In genomic region chr3:129224984-129225393, GRCh38 we compare ENCODE assay signal across 9 cellular contexts. TPM values are rescaled to one million over a fixed set of nuclear protein-coding genes. Genes with fewer than 3 reads are reported as not detected.
DNase-seq lines count a peak whose midpoint lies in the region; ATAC-seq, FAIRE-seq and TF ChIP-seq lines count a peak whose summit lies in the region.
"Had no signal": no experiment of that assay in that cellular context is flagged by ENCODE, and none has a peak within 500 bp of the region (broad histone marks: within the 10 kb centered on the region; RNA-seq: fewer than 3 reads in every experiment).

No MANE protein-coding gene starts in this region.

- no peaks in the 10 kb centered on the region for H3K27me3 Mint-ChIP-seq in T-helper 17 cell

- H4K20me1 ChIP-seq in endothelial cell of umbilical vein (replicated peaks; ENCODE audit: control insufficient read depth, extremely low read depth, insufficient read depth, low read length), result no peaks in the 10 kb centered on the region

- peak; percentile 89 for FAIRE-seq in endothelial cell of umbilical vein (lab: Jason Lieb, UNC)
- FAIRE-seq: islet of Langerhans had no signal

- dilution Hi-C loops in endothelial cell of umbilical vein (cut with MboI; ENCODE audit: extremely low pct_ligation_motif_present, low sequenced_read_pairs), result no loop called here

- H3K4me3 Mint-ChIP-seq in T-helper 17 cell, result peak overlapping the region; percentile 36

- H3K36me3 ChIP-seq in endothelial cell of umbilical vein (ENCODE audit: control insufficient read depth in 2 of 2, extremely low read depth in 1 of 2, insufficient read depth in 2 of 2, low read length in 2 of 2) (no peaks in the 10 kb centered on the region), mucosa of stomach (ENCODE audit: control insufficient read depth, insufficient read depth, low read length) (no peaks in the 10 kb centered on the region)

- POLR2A ChIA-PET in endothelial cell of umbilical vein (lab: Charles Lee), result interaction anchor here (1.0 kb wide), 1 partner anchor 13 kb away, joined by 3 read pairs; no protein-coding TSS in a partner anchor

- no peaks in the 10 kb centered on the region for H3K79me2 ChIP-seq in endothelial cell of umbilical vein (ENCODE audit: control insufficient read depth, insufficient read depth, low read length)

- intact Hi-C loops in endothelial cell of umbilical vein (cut with micrococcal nuclease), result no loop called here

- TF ChIP-seq POLR2A in endothelial cell of umbilical vein (IDR thresholded peaks at IDR 0.05; ENCODE audit: low read depth, low read length), result no peak

- peak overlapping the region; percentile 81 for H3K27ac ChIP-seq in C4-2B
- H3K27ac ChIP-seq in endothelial cell of umbilical vein (ENCODE audit: insufficient read depth, low read depth, low read length), result peak overlapping the region; percentile 9

- no peaks in the 10 kb centered on the region for H3K36me3 Mint-ChIP-seq in T-helper 17 cell (ENCODE audit: low read depth)

- H3K27me3 ChIP-seq in endothelial cell of umbilical vein (ENCODE audit: control insufficient read depth in 2 of 2, insufficient read depth in 2 of 2, low read length in 2 of 2) (no peaks in the 10 kb centered on the region), mucosa of stomach (ENCODE audit: control insufficient read depth, insufficient read depth, low read length) (no peaks in the 10 kb centered on the region)

- no TSS peak for BruUV-seq in endothelial cell of umbilical vein (replicated peaks; lab: Mats Ljungman, UMichigan)

- H3K9me1 ChIP-seq in endothelial cell of umbilical vein (replicated peaks; ENCODE audit: control insufficient read depth, extremely low read depth, insufficient read depth, low read length), result no peaks in the 10 kb centered on the region

- CTCF ChIA-PET in endothelial cell of umbilical vein (lab: Charles Lee), result interaction anchor here (1.0 to 2.2 kb wide), 11 partner anchors 9 to 255 kb away, joined by 3 to 14 read pairs (median 4); partner anchors contain the start of gene COPG1

- peak overlapping the region; percentile 49 for H2AFZ ChIP-seq in endothelial cell of umbilical vein (ENCODE audit: low read depth, low read length)

- H3K4me1 Mint-ChIP-seq in T-helper 17 cell, result peaks cover 21% of the 10 kb centered on the region

- DNase-seq in HT1080 (ENCODE audit: low read depth) (peak; percentile 93), T-helper 17 cell (no peak), endothelial cell of umbilical vein (ENCODE audit: low read depth, low spot score) (peak; percentile 71)
- no peak for DNase-seq in effector CD4-positive, alpha-beta T cell

- peak overlapping the region; percentile 66 for H3K27ac Mint-ChIP-seq in T-helper 17 cell

- no peak for ATAC-seq in T-helper 17 cell
- ATAC-seq in GM21576 (IDR thresholded peaks at IDR 0.05; ENCODE audit: unreplicated experiment), result no peak
- no peak for ATAC-seq in GM18511 (IDR thresholded peaks at IDR 0.05; ENCODE audit: unreplicated experiment)

- H3K4me3 ChIP-seq in endothelial cell of umbilical vein (replicated peaks in 1 of 3; ENCODE audit: insufficient read depth in 1 of 3, low read depth in 1 of 3, low read length in 3 of 3) (peak overlapping the region in 1 of 3 experiments; percentile 16), mucosa of stomach (ENCODE audit: low read length) (peak overlapping the region; percentile 37)

- H3K9ac ChIP-seq in endothelial cell of umbilical vein (replicated peaks; ENCODE audit: extremely low read depth, insufficient read depth, low read length) (no peak overlapping the region), mucosa of stomach (ENCODE audit: low read length) (peak overlapping the region; percentile 38)

- H3K4me1 ChIP-seq in endothelial cell of umbilical vein (ENCODE audit: control insufficient read depth, extremely low read depth, insufficient read depth, low read length) (peaks cover 45% of the 10 kb centered on the region), mucosa of stomach (ENCODE audit: control insufficient read depth, insufficient read depth, low read length) (peaks cover 21% of the 10 kb centered on the region)

- no peaks in the 10 kb centered on the region for H3K9me3 ChIP-seq in T-helper 17 cell (ENCODE audit: control insufficient read depth, low read length, poor library complexity, severe bottlenecking)
- no peaks in the 10 kb centered on the region for H3K9me3 ChIP-seq in endothelial cell of umbilical vein (replicated peaks; ENCODE audit: control insufficient read depth, insufficient read depth, low read length)
- no peaks in the 10 kb centered on the region for H3K9me3 ChIP-seq in mucosa of stomach (ENCODE audit: control insufficient read depth, low read length)

- H3K4me2 ChIP-seq in endothelial cell of umbilical vein (ENCODE audit: insufficient read depth, low read length), result peak overlapping the region; percentile 55

- TF ChIP-seq CTCF in C4-2B (conservative IDR thresholded peaks at IDR 0.05), result no peak
- TF ChIP-seq CTCF in endothelial cell of umbilical vein (IDR thresholded peaks at IDR 0.05; ENCODE audit: extremely low read depth in 1 of 2, insufficient read depth in 1 of 2, low read depth in 1 of 2, low read length in 2 of 2), result no peak

TF ChIP-seq in endothelial cell of umbilical vein, 7 proteins besides CTCF, POLR2A, EP300 and RAD21:
- TF ChIP-seq EZH2 (IDR thresholded peaks at IDR 0.05; ENCODE audit: borderline replicate concordance, low read depth, low read length, severe bottlenecking) (no peak), GATA2 (IDR thresholded peaks at IDR 0.05; ENCODE audit: insufficient read depth, insufficient read length, low read depth, low read length) (peak; percentile 57), POLR2AphosphoS5 (IDR thresholded peaks at IDR 0.05; ENCODE audit: insufficient read depth, low read depth, low read length) (peak; percentile 27), MAX (IDR thresholded peaks at IDR 0.05; ENCODE audit: insufficient read depth, insufficient read length) (no peak), FOS (IDR thresholded peaks at IDR 0.05; ENCODE audit: borderline replicate concordance, insufficient read depth, low read length) (no peak), MYC (IDR thresholded peaks at IDR 0.05; ENCODE audit: low read depth, low read length) (no peak), JUN (IDR thresholded peaks at IDR 0.05; ENCODE audit: borderline replicate concordance, insufficient read depth, insufficient read length, low read depth) (no peak)

RNA-seq across cellular contexts. Expression of gene COPG1, which starts 24.4 kb away (rescaled TPM):
- total RNA-seq in HT1080 (2014; rRNA removed; shearing (Covaris generic)), result 155 and 158 TPM in 2 replicates
- polyA plus RNA-seq in HT1080 (2015; cell fraction: cytosol; rRNA removed), result 111 and 119 TPM in 2 replicates
- polyA plus RNA-seq in HT1080 (2015; cell fraction: nucleus; rRNA removed), result 240 and 255 TPM in 2 replicates
- total RNA-seq in T-helper 17 cell (100 to 1,000 TPM; 101 to 102 TPM), endothelial cell of umbilical vein (202 and 203 TPM in 2 replicates)
- polyA plus RNA-seq in endothelial cell of umbilical vein, result 112 and 113 TPM in 2 replicates
- polyA plus RNA-seq in endothelial cell of umbilical vein (2011; cell fraction: cytosol; rRNA removed), result 114 and 134 TPM in 2 replicates
- polyA plus RNA-seq in endothelial cell of umbilical vein (2011; cell fraction: nucleus; rRNA removed), result 170 and 176 TPM in 2 replicates
- 166 and 187 TPM in 2 replicates for polyA plus RNA-seq in endothelial cell of umbilical vein (2012)
- 280 and 310 TPM in 2 replicates for polyA minus RNA-seq in endothelial cell of umbilical vein
- 97.3 TPM for polyA minus RNA-seq in endothelial cell of umbilical vein (2011; cell fraction: cytosol; rRNA and poly(A)+ RNA removed)
- 127 and 133 TPM in 2 replicates for polyA minus RNA-seq in endothelial cell of umbilical vein (2011; cell fraction: nucleus; rRNA and poly(A)+ RNA removed)

RNA-seq across cellular contexts. Expression of gene CNBP, which starts 41.3 kb away (rescaled TPM):
- total RNA-seq in HT1080 (2014; rRNA removed; shearing (Covaris generic)), result 649 and 701 TPM in 2 replicates
- polyA plus RNA-seq in HT1080 (2015; cell fraction: cytosol; rRNA removed), result 673 and 731 TPM in 2 replicates
- 468 and 492 TPM in 2 replicates for polyA plus RNA-seq in HT1080 (2015; cell fraction: nucleus; rRNA removed)
- total RNA-seq in T-helper 17 cell, result 100 to 1,000 TPM; 253 to 276 TPM
- 197 and 205 TPM in 2 replicates for total RNA-seq in endothelial cell of umbilical vein
- polyA plus RNA-seq in endothelial cell of umbilical vein, result 152 and 196 TPM in 2 replicates
- 245 and 261 TPM in 2 replicates for polyA plus RNA-seq in endothelial cell of umbilical vein (2011; cell fraction: cytosol; rRNA removed)
- polyA plus RNA-seq in endothelial cell of umbilical vein (2011; cell fraction: nucleus; rRNA removed), result 110 and 143 TPM in 2 replicates
- polyA plus RNA-seq in endothelial cell of umbilical vein (2012), result 185 and 265 TPM in 2 replicates
- 209 and 214 TPM in 2 replicates for polyA minus RNA-seq in endothelial cell of umbilical vein
- 226 TPM for polyA minus RNA-seq in endothelial cell of umbilical vein (2011; cell fraction: cytosol; rRNA and poly(A)+ RNA removed)
- 47.3 and 58.8 TPM in 2 replicates for polyA minus RNA-seq in endothelial cell of umbilical vein (2011; cell fraction: nucleus; rRNA and poly(A)+ RNA removed)

RNA-seq across cellular contexts. Expression of gene HMCES, which starts 53.7 kb away (rescaled TPM):
- total RNA-seq in HT1080 (2014; rRNA removed; shearing (Covaris generic)), result 37.4 and 54.9 TPM in 2 replicates
- polyA plus RNA-seq in HT1080 (2015; cell fraction: cytosol; rRNA removed), result 44.3 and 51.8 TPM in 2 replicates
- 41.0 and 44.7 TPM in 2 replicates for polyA plus RNA-seq in HT1080 (2015; cell fraction: nucleus; rRNA removed)
- total RNA-seq in T-helper 17 cell (10 to 100 TPM; 48.2 to 55.3 TPM), endothelial cell of umbilical vein (38.9 and 40.8 TPM in 2 replicates)
- polyA plus RNA-seq in endothelial cell of umbilical vein, result 21.7 and 30.6 TPM in 2 replicates
- 31.6 and 40.7 TPM in 2 replicates for polyA plus RNA-seq in endothelial cell of umbilical vein (2011; cell fraction: cytosol; rRNA removed)
- polyA plus RNA-seq in endothelial cell of umbilical vein (2011; cell fraction: nucleus; rRNA removed), result 24.2 and 26.0 TPM in 2 replicates
- polyA plus RNA-seq in endothelial cell of umbilical vein (2012), result 25.9 and 32.4 TPM in 2 replicates
- 16.4 and 17.8 TPM in 2 replicates for polyA minus RNA-seq in endothelial cell of umbilical vein
- 12.2 TPM for polyA minus RNA-seq in endothelial cell of umbilical vein (2011; cell fraction: cytosol; rRNA and poly(A)+ RNA removed)
- 5.3 and 7.0 TPM in 2 replicates for polyA minus RNA-seq in endothelial cell of umbilical vein (2011; cell fraction: nucleus; rRNA and poly(A)+ RNA removed)

Comparison
In these comparisons a context has a peak if more than half of its experiments do, and no peak if none do; other contexts are left out.
1. DNase-seq: peak in HT1080 (single experiment) and endothelial cell of umbilical vein (single experiment); none in T-helper 17 cell (0 of 3) and effector CD4-positive, alpha-beta T cell (single experiment).